ENCODE assay signal across 10 cellular contexts in genomic region chr5:109693535-109694152, GRCh38. TPM values are rescaled to one million over a fixed set of nuclear protein-coding genes. Genes with fewer than 3 reads are reported as not detected.
DNase-seq lines count a peak whose midpoint lies in the region; TF ChIP-seq lines count a peak whose summit lies in the region.
"Had no signal": no experiment of that assay in that cellular context is flagged by ENCODE, and none has a peak within 500 bp of the region (broad histone marks: within the 10 kb centered on the region; RNA-seq: fewer than 3 reads in every experiment).

No MANE protein-coding gene starts in this region.

- peak overlapping the region; percentile 49 for H3K27ac ChIP-seq in PC-9
- peak overlapping the region; percentile 95 for H3K27ac ChIP-seq in skeletal muscle tissue (ENCODE audit: low read depth, low read length)

- CTCF ChIA-PET in PC-9 (lab: Charles Lee), result interaction anchor here (0.7 kb wide), 2 partner anchors 190 to 243 kb away, joined by 3 to 4 read pairs; no protein-coding TSS in a partner anchor

- H3K9me3 ChIP-seq in PC-9 (ENCODE audit: insufficient read depth, low read depth) (no peaks in the 10 kb centered on the region), skeletal muscle tissue (ENCODE audit: control insufficient read depth in 3 of 3, low read length in 3 of 3) (no peaks in the 10 kb centered on the region)

- no peaks in the 10 kb centered on the region for H3K9me2 ChIP-seq in PC-9 (ENCODE audit: insufficient read depth)

- peaks cover 16% of the 10 kb centered on the region; the same call in 1 of the 2 replicates for H3F3A ChIP-seq in PC-9 (ENCODE audit: insufficient read depth, low read depth)

- POLR2A ChIA-PET in PC-9 (lab: Charles Lee; ENCODE audit: unreplicated experiment), result no interaction called here

- peak overlapping the region in 1 of 3 donors; percentile 60 for H3K9ac ChIP-seq in skeletal muscle tissue (ENCODE audit: low read depth in 1 of 3, low read length in 3 of 3)

- H2AFZ ChIP-seq in PC-9, result no peak overlapping the region

- no peaks in the 10 kb centered on the region for H4K20me1 ChIP-seq in PC-9 (ENCODE audit: insufficient read depth)

- H3K79me2 ChIP-seq in PC-9 (ENCODE audit: low read depth), result peaks cover 62% of the 10 kb centered on the region

- H3K4me3 ChIP-seq in PC-9 (no peak overlapping the region), fibroblast of mammary gland (ENCODE audit: control insufficient read depth, low read depth, low read length) (no peak overlapping the region), skeletal muscle tissue (ENCODE audit: low read length in 3 of 3) (peak overlapping the region; percentile 30 to 34 (median 32))

- intact Hi-C loops in PC-9 (cut with micrococcal nuclease; ENCODE audit: unreplicated experiment), result loop anchor here (10.0 kb wide), 1 partner anchor 351 kb away; no protein-coding TSS in a partner anchor

- TF ChIP-seq CTCF in PC-9 (conservative IDR thresholded peaks at IDR 0.05), result no peak
- TF ChIP-seq CTCF in fibroblast of mammary gland (conservative IDR thresholded peaks at IDR 0.05; ENCODE audit: control insufficient read depth, insufficient read depth, low read depth, low read length), result no peak

- no TSS peak for BruUV-seq in PC-9 (replicated peaks; lab: Mats Ljungman, UMichigan)

- H3K4me1 ChIP-seq in PC-9 (replicated peaks; ENCODE audit: insufficient read depth) (peaks cover 35% of the 10 kb centered on the region), skeletal muscle tissue (ENCODE audit: control insufficient read depth in 3 of 3, insufficient read depth in 3 of 3, low read length in 3 of 3) (peaks cover 24 to 41% (median 36%) of the 10 kb centered on the region in 3 donors)

- DNase-seq in SIG-M5 treated with dmso at 0.1 percent for 504 hours (lab: John Stamatoyannopoulos, UW; ENCODE audit: unreplicated experiment), result peak; percentile 15
- DNase-seq in SIG-M5 (lab: John Stamatoyannopoulos, UW), result no peak
- no peak for DNase-seq in PC-9
- DNase-seq in fibroblast of mammary gland (ENCODE audit: low read depth), result peak; percentile 56
- DNase-seq in activated effector memory CD4-positive, alpha-beta T cell treated with Interleukin-2 at 50 U/mL for 16 hours, result no peak
- no peak for DNase-seq in HuH-7.5 (ENCODE audit: low spot score)
- no peak for DNase-seq in G401 (ENCODE audit: low spot score)
- DNase-seq: foreskin melanocyte, NCI-H187 had no signal

- in situ Hi-C loops in G401 (cut with HindIII; ENCODE audit: low sequenced_read_pairs), result no loop called here

- H3K27me3 ChIP-seq in PC-9 (ENCODE audit: insufficient read depth, low read depth), result no peaks in the 10 kb centered on the region
- H3K27me3 ChIP-seq in skeletal muscle tissue (ENCODE audit: control insufficient read depth in 3 of 3, insufficient read depth in 3 of 3, low read length in 3 of 3), result no peaks in the 10 kb centered on the region

- peak overlapping the region; percentile 58 for H3K4me2 ChIP-seq in PC-9

- H3K36me3 ChIP-seq in PC-9 (ENCODE audit: low read depth) (no peaks in the 10 kb centered on the region), skeletal muscle tissue (ENCODE audit: control insufficient read depth in 3 of 3, insufficient read depth in 3 of 3, low read length in 3 of 3) (no peaks in the 10 kb centered on the region)

RNA-seq across cellular contexts. Expression of gene MAN2A1, which starts 3.9 kb away (rescaled TPM):
- 26.3 and 27.3 TPM in 2 replicates for total RNA-seq in PC-9 (2021)
- total RNA-seq in skeletal muscle tissue, result 81.4 TPM
- total RNA-seq in G401 (2014; rRNA removed; shearing (Covaris generic)), result 21.5 and 22.0 TPM in 2 replicates

Comparison
In these comparisons a context has a peak if more than half of its experiments do, and no peak if none do; other contexts are left out.
1. DNase-seq: peak in SIG-M5 treated with dmso at 0.1 percent for 504 hours (single experiment) and fibroblast of mammary gland (single experiment); none in SIG-M5 (single experiment), PC-9 (0 of 2), activated effector memory CD4-positive, alpha-beta T cell treated with Interleukin-2 at 50 U/mL for 16 hours (single experiment), HuH-7.5 (single experiment) and G401 (single experiment).
2. H3K4me3 ChIP-seq: peak in skeletal muscle tissue (3 of 3); none in PC-9 (single experiment) and fibroblast of mammary gland (single experiment).